Comparison of ENCODE assay signal across 15 cellular contexts in genomic region chr17:6159541-6160187, GRCh38.
A peak's percentile ranks its signal among the peaks of the same experiment; 100 is the strongest.
DNase-seq lines count a peak whose midpoint lies in the region; FAIRE-seq and TF ChIP-seq lines count a peak whose summit lies in the region.
"Had no signal": no experiment of that assay in that cellular context is flagged by ENCODE, and none has a peak within 500 bp of the region (broad histone marks: within the 10 kb centered on the region; RNA-seq: fewer than 3 reads in every experiment).

No MANE protein-coding gene starts in this region.

- TF ChIP-seq RAD21 in H1 (IDR thresholded peaks at IDR 0.05 in 1 of 2, conservative IDR thresholded peaks at IDR 0.05 in 1 of 2; ENCODE audit: low read depth in 2 of 2, low read length in 2 of 2) = no peak

- H3K23ac ChIP-seq in H1 (ENCODE audit: insufficient read length) = no peak overlapping the region

- H3K4me3 Mint-ChIP-seq in neural crest cell = peak overlapping the region; percentile 38
- no peak overlapping the region for H3K4me3 Mint-ChIP-seq in type B pancreatic cell
- H3K4me3 Mint-ChIP-seq: B cell; CD4-positive, alpha-beta T cell had no signal

- TF ChIP-seq EP300 in H1 (IDR thresholded peaks at IDR 0.05; ENCODE audit: borderline replicate concordance in 1 of 2, low read depth in 2 of 2, low read length in 2 of 2) = no peak

- H3K27me3 ChIP-seq in WERI-Rb-1 (ENCODE audit: insufficient read depth, low read depth, severe bottlenecking) = no peaks in the 10 kb centered on the region
- H3K27me3 ChIP-seq in H1 (replicated peaks in 1 of 4; ENCODE audit: control insufficient read depth in 3 of 4, extremely low read depth in 1 of 4, insufficient read depth in 3 of 4, low read length in 3 of 4) = no peaks in the 10 kb centered on the region; a peak in 1 of 7 replicates
- H3K27me3 ChIP-seq in vagina = no peaks in the 10 kb centered on the region
- peaks cover 0 to 12% of the 10 kb centered on the region in 2 donors for H3K27me3 ChIP-seq in breast epithelium

- H3K36me3 ChIP-seq in WERI-Rb-1 (no peaks in the 10 kb centered on the region), H1 (ENCODE audit: control insufficient read depth in 2 of 4, insufficient read depth in 4 of 4, low read length in 3 of 4) (no peaks in the 10 kb centered on the region), vagina (no peaks in the 10 kb centered on the region), breast epithelium (no peaks in the 10 kb centered on the region)
- H3K36me3 ChIP-seq: HAP-1 had no signal

- H3K27me3 Mint-ChIP-seq in neural crest cell (ENCODE audit: low read depth) (no peaks in the 10 kb centered on the region), type B pancreatic cell (peaks cover 26% of the 10 kb centered on the region)

- CTCF ChIA-PET in H1 (lab: Charles Lee; ENCODE audit: partially characterized antibody) = no interaction called here

- FAIRE-seq in H1 (lab: Jason Lieb, UNC) = no peak
- FAIRE-seq: A204.1 had no signal

- H3K4me2 ChIP-seq in H1 (ENCODE audit: insufficient read depth in 1 of 2, low read depth in 2 of 2, low read length in 2 of 2) = no peak overlapping the region

- POLR2A ChIA-PET in H1 (lab: Charles Lee; ENCODE audit: partially characterized antibody) = no interaction called here

- peak overlapping the region; percentile 42 for H4K91ac ChIP-seq in H1 (replicated peaks; ENCODE audit: insufficient read length, low read length)

- H3K56ac ChIP-seq in H1 (replicated peaks; ENCODE audit: insufficient read length, low read depth, low read length) = no peak overlapping the region

- H4K20me1 ChIP-seq in H1 (replicated peaks in 1 of 2; ENCODE audit: control insufficient read depth in 1 of 2, insufficient read depth in 2 of 2, low read length in 2 of 2) = no peaks in the 10 kb centered on the region

- peak overlapping the region; percentile 4 for H4K5ac ChIP-seq in H1 (ENCODE audit: insufficient read length, low read depth, low read length)

- intact Hi-C loops in vagina (cut with DNase I) = no loop called here
- intact Hi-C loops in breast epithelium (cut with DNase I; ENCODE audit: low total_unique reads) = no loop called here

- no peak overlapping the region for H2BK15ac ChIP-seq in H1 (ENCODE audit: low read length)

- peak; percentile 72 for DNase-seq in WERI-Rb-1
- DNase-seq in H1 (ENCODE audit: low read depth in 1 of 2, low spot score in 2 of 2) = no peak
- DNase-seq in neural crest cell (ENCODE audit: low read depth, low spot score) = no peak
- DNase-seq in type B pancreatic cell (ENCODE audit: extremely low spot score, unreplicated experiment) = no peak
- DNase-seq in activated CD4-positive, alpha-beta T cell treated with anti-CD3 and anti-CD28 coated beads for 48 hours = no peak
- DNase-seq in vagina (ENCODE audit: extremely low spot score in 2 of 2) = no peak
- no peak for DNase-seq in breast epithelium (ENCODE audit: low spot score in 2 of 2)
- DNase-seq: C1 segment of cervical spinal cord; Calu3; CD4-positive, alpha-beta T cell; DMS 273 treated with DMSO at 0.1 percent for 48 hours; GM23248 had no signal

- H3K4ac ChIP-seq in H1 (replicated peaks; ENCODE audit: insufficient read length, low read depth, low read length) = no peak overlapping the region

- H2BK12ac ChIP-seq in H1 (ENCODE audit: low read depth, low read length) = peak overlapping the region; percentile 91; the same call in 1 of the 2 replicates

- peak overlapping the region; percentile 53 for H3K18ac ChIP-seq in H1 (ENCODE audit: extremely low read depth, low read length)

- peaks cover 47% of the 10 kb centered on the region for H3K4me1 Mint-ChIP-seq in neural crest cell
- peaks cover 31% of the 10 kb centered on the region for H3K4me1 Mint-ChIP-seq in type B pancreatic cell (ENCODE audit: unreplicated experiment)
- H3K4me1 Mint-ChIP-seq: B cell had no signal

- no peak overlapping the region; the same call in 1 of the 2 replicates for H4K8ac ChIP-seq in H1 (ENCODE audit: extremely low read depth, insufficient read depth, low read length)

- TF ChIP-seq CTCF in WERI-Rb-1 (IDR thresholded peaks at IDR 0.05; ENCODE audit: low read depth, low read length) = no peak
- TF ChIP-seq CTCF in H1 (IDR thresholded peaks at IDR 0.05; ENCODE audit: control extremely low read depth in 1 of 3, insufficient read depth in 1 of 3, low read depth in 1 of 3, low read length in 3 of 3) = no peak
- TF ChIP-seq CTCF in neural crest cell (conservative IDR thresholded peaks at IDR 0.05) = no peak
- TF ChIP-seq CTCF in type B pancreatic cell (conservative IDR thresholded peaks at IDR 0.05) = no peak
- TF ChIP-seq CTCF in vagina (IDR thresholded peaks at IDR 0.05) = no peak
- no peak for TF ChIP-seq CTCF in breast epithelium (IDR thresholded peaks at IDR 0.05)

- H3K27ac ChIP-seq in WERI-Rb-1 (peak overlapping the region; percentile 45), H1 (ENCODE audit: low read depth, low read length) (no peak overlapping the region), vagina (no peak overlapping the region), breast epithelium (no peak overlapping the region)
- H3K27ac ChIP-seq: GM23248 had no signal

- H3K36me3 Mint-ChIP-seq in neural crest cell (ENCODE audit: low read depth) = no peaks in the 10 kb centered on the region
- H3K36me3 Mint-ChIP-seq in type B pancreatic cell = no peaks in the 10 kb centered on the region

- no peak overlapping the region; a peak in 1 of 7 replicates for H3K9ac ChIP-seq in H1 (replicated peaks in 1 of 4; ENCODE audit: extremely low read depth in 1 of 4, low read depth in 3 of 4, low read length in 3 of 4)
- H3K9ac ChIP-seq: GM23248 had no signal

- H3K14ac ChIP-seq in H1 (ENCODE audit: insufficient read length) = no peak overlapping the region

- H3K9me3 Mint-ChIP-seq in neural crest cell (no peaks in the 10 kb centered on the region), type B pancreatic cell (no peaks in the 10 kb centered on the region)
- H3K9me3 Mint-ChIP-seq: CD4-positive, alpha-beta T cell had no signal

- H3K4me1 ChIP-seq in H1 (replicated peaks in 1 of 4; ENCODE audit: control insufficient read depth in 3 of 4, insufficient read depth in 4 of 4, low read length in 3 of 4) = peaks cover 9 to 25% (median 20%) of the 10 kb centered on the region in 4 experiments
- no peaks in the 10 kb centered on the region for H3K4me1 ChIP-seq in vagina
- H3K4me1 ChIP-seq in breast epithelium = no peaks in the 10 kb centered on the region
- H3K4me1 ChIP-seq: HAP-1 had no signal

- WGBS in H1 (ENCODE audit: extremely low coverage in 1 of 2, insufficient coverage in 1 of 2, insufficient read length in 1 of 2, insufficient replicate concordance in 2 of 2, low coverage in 1 of 2, low lambda C conversion rate in 2 of 2, missing lambda C conversion rate in 1 of 2), 2 experiments = 93% methylated on average over 13 of the region's 13 CpGs; no CpG with 5 or more reads in 1 of the 2 experiments

- H2AFZ ChIP-seq in H1 (ENCODE audit: low read length) = no peak overlapping the region
- H2AFZ ChIP-seq: GM23248 had no signal

- H3K4me3 ChIP-seq in WERI-Rb-1 (ENCODE audit: low read depth, low read length) = no peak overlapping the region
- no peak overlapping the region for H3K4me3 ChIP-seq in H1 (ENCODE audit: extremely low read depth in 1 of 4, insufficient read depth in 2 of 4, low read depth in 3 of 4, low read length in 4 of 4)
- no peak overlapping the region for H3K4me3 ChIP-seq in vagina
- H3K4me3 ChIP-seq in breast epithelium = no peak overlapping the region
- H3K4me3 ChIP-seq: GM23248, HAP-1 had no signal

- TF ChIP-seq POLR2A in H1 (IDR thresholded peaks at IDR 0.05; ENCODE audit: control extremely low read depth in 1 of 2, low read depth in 2 of 2, low read length in 2 of 2) (no peak), vagina (IDR thresholded peaks at IDR 0.05) (no peak), breast epithelium (IDR thresholded peaks at IDR 0.05) (no peak)

- H2BK120ac ChIP-seq in H1 (replicated peaks; ENCODE audit: low read depth, low read length) = no peak overlapping the region

- H3K23me2 ChIP-seq in H1 (ENCODE audit: low read depth, low read length) = no peaks in the 10 kb centered on the region

- no peaks in the 10 kb centered on the region for H3K79me1 ChIP-seq in H1 (ENCODE audit: low read depth, low read length)

- no peak overlapping the region for H2BK5ac ChIP-seq in H1 (ENCODE audit: low read depth, low read length)

- 0 out of 2 replicates have a peak overlapping the region, but pooled peaks have one; percentile 86 for H2AK5ac ChIP-seq in H1 (ENCODE audit: low read depth, low read length)

- H3K79me2 ChIP-seq in H1 (ENCODE audit: control insufficient read depth in 1 of 2, insufficient read depth in 2 of 2, low read length in 2 of 2) = no peaks in the 10 kb centered on the region

- H3K9me3 ChIP-seq in WERI-Rb-1 (ENCODE audit: severe bottlenecking) (no peaks in the 10 kb centered on the region), H1 (ENCODE audit: insufficient read depth in 2 of 2, low read depth in 1 of 2, low read length in 1 of 2) (no peaks in the 10 kb centered on the region), vagina (no peaks in the 10 kb centered on the region), breast epithelium (no peaks in the 10 kb centered on the region)
- H3K9me3 ChIP-seq: HAP-1 had no signal

- peak overlapping the region; percentile 94 for H3K27ac Mint-ChIP-seq in neural crest cell (ENCODE audit: unreplicated experiment)
- peak overlapping the region; percentile 30 for H3K27ac Mint-ChIP-seq in type B pancreatic cell
- H3K27ac Mint-ChIP-seq: B cell; CD4-positive, alpha-beta T cell had no signal

- H2BK20ac ChIP-seq in H1 (ENCODE audit: low read length) = peak overlapping the region; percentile 90; the same call in 1 of the 2 replicates

TF ChIP-seq in H1, 55 proteins besides CTCF, POLR2A, EP300 and RAD21:
- TF ChIP-seq KDM5A (IDR thresholded peaks at IDR 0.05; ENCODE audit: low read length) = no peak
- no peak for TF ChIP-seq POU5F1 (IDR thresholded peaks at IDR 0.05; ENCODE audit: low read depth, low read length)
- TF ChIP-seq SP1 (IDR thresholded peaks at IDR 0.05; ENCODE audit: low read depth, low read length) = no peak
- no peak for TF ChIP-seq TEAD4 (IDR thresholded peaks at IDR 0.05; ENCODE audit: low read depth, low read length)
TF ChIP-seq in H1: peak in this region for 0.
